1 cellular context compared by ENCODE assay signal in the genomic region with DNA sequence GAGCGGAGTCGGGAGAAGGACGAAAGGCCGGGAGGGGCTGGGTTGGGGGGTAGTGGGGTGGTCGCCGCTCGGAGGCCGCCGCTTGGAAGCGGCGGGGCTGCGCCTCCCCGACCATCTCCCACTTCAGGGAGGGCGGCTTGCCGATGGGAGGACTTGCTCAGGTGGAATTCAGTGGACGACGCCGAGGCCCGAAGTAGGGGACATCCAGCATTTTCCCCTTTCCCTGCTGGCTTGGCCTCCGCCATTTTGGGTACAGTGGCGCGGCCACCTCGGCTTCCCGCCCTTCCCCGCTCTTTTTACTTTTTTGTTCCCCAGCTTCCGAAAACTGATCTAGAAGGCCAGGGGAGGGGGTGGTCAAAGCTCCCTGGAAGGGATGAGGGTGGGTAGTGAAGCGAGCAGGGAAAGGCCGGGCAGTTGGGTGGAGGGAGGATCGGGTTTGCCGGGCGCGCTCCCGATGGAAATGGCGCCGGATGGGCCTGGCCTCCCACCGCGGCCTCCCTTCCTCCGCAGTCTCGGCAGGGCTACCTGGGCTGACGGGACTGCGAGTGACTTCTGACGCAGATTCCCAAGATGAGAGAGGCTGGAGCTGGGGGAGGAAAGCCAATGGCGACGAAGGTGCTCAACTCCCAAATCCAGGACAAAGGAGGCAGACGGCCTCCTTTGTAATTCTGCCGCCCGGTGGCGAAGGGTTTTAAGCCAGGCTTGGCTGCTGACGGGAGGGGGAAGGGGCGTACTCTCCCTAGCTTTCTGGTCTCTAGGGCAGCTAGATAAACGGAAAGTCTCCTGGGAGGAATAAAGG.
TF ChIP-seq lines count a peak whose summit lies in the region.

A gene (minus strand): TSS at position 670 of the 799 bp plus-strand sequence. CDS start 26,084 bp downstream, outside the sequence.

TF ChIP-seq in HEK293, 187 proteins besides CTCF, POLR2A, EP300 and RAD21 (continued from another document and continues in another):
- TF ChIP-seq, protein P1, sequence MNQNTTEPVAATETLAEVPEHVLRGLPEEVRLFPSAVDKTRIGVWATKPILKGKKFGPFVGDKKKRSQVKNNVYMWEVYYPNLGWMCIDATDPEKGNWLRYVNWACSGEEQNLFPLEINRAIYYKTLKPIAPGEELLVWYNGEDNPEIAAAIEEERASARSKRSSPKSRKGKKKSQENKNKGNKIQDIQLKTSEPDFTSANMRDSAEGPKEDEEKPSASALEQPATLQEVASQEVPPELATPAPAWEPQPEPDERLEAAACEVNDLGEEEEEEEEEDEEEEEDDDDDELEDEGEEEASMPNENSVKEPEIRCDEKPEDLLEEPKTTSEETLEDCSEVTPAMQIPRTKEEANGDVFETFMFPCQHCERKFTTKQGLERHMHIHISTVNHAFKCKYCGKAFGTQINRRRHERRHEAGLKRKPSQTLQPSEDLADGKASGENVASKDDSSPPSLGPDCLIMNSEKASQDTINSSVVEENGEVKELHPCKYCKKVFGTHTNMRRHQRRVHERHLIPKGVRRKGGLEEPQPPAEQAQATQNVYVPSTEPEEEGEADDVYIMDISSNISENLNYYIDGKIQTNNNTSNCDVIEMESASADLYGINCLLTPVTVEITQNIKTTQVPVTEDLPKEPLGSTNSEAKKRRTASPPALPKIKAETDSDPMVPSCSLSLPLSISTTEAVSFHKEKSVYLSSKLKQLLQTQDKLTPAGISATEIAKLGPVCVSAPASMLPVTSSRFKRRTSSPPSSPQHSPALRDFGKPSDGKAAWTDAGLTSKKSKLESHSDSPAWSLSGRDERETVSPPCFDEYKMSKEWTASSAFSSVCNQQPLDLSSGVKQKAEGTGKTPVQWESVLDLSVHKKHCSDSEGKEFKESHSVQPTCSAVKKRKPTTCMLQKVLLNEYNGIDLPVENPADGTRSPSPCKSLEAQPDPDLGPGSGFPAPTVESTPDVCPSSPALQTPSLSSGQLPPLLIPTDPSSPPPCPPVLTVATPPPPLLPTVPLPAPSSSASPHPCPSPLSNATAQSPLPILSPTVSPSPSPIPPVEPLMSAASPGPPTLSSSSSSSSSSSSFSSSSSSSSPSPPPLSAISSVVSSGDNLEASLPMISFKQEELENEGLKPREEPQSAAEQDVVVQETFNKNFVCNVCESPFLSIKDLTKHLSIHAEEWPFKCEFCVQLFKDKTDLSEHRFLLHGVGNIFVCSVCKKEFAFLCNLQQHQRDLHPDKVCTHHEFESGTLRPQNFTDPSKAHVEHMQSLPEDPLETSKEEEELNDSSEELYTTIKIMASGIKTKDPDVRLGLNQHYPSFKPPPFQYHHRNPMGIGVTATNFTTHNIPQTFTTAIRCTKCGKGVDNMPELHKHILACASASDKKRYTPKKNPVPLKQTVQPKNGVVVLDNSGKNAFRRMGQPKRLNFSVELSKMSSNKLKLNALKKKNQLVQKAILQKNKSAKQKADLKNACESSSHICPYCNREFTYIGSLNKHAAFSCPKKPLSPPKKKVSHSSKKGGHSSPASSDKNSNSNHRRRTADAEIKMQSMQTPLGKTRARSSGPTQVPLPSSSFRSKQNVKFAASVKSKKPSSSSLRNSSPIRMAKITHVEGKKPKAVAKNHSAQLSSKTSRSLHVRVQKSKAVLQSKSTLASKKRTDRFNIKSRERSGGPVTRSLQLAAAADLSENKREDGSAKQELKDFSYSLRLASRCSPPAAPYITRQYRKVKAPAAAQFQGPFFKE (tag by site-specific recombination; IDR thresholded peaks at IDR 0.05; ENCODE audit: borderline replicate concordance): 0 out of 2 replicates have a peak, but pooled peaks have one; percentile 21
- no peak for TF ChIP-seq ZNF585B (tag by site-specific recombination; IDR thresholded peaks at IDR 0.05)
- no peak for TF ChIP-seq ZNF221 (tag by site-specific recombination; IDR thresholded peaks at IDR 0.05; ENCODE audit: borderline replicate concordance)
- TF ChIP-seq, protein P2, sequence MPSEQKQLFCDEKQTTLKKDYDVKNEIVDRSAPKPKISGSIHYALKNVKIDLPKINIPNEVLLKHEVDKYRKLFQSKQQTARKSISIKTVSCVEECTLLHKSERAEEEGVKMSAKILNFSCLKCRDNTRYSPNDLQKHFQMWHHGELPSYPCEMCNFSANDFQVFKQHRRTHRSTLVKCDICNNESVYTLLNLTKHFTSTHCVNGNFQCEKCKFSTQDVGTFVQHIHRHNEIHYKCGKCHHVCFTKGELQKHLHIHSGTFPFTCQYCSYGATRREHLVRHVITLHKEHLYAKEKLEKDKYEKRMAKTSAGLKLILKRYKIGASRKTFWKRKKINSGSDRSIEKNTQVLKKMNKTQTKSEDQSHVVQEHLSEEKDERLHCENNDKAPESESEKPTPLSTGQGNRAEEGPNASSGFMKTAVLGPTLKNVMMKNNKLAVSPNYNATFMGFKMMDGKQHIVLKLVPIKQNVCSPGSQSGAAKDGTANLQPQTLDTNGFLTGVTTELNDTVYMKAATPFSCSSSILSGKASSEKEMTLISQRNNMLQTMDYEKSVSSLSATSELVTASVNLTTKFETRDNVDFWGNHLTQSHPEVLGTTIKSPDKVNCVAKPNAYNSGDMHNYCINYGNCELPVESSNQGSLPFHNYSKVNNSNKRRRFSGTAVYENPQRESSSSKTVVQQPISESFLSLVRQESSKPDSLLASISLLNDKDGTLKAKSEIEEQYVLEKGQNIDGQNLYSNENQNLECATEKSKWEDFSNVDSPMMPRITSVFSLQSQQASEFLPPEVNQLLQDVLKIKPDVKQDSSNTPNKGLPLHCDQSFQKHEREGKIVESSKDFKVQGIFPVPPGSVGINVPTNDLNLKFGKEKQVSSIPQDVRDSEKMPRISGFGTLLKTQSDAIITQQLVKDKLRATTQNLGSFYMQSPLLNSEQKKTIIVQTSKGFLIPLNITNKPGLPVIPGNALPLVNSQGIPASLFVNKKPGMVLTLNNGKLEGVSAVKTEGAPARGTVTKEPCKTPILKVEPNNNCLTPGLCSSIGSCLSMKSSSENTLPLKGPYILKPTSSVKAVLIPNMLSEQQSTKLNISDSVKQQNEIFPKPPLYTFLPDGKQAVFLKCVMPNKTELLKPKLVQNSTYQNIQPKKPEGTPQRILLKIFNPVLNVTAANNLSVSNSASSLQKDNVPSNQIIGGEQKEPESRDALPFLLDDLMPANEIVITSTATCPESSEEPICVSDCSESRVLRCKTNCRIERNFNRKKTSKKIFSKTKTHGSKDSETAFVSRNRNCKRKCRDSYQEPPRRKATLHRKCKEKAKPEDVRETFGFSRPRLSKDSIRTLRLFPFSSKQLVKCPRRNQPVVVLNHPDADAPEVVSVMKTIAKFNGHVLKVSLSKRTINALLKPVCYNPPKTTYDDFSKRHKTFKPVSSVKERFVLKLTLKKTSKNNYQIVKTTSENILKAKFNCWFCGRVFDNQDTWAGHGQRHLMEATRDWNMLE (tag by site-specific recombination; conservative IDR thresholded peaks at IDR 0.05; ENCODE audit: low read depth): no peak
- TF ChIP-seq, protein P3, sequence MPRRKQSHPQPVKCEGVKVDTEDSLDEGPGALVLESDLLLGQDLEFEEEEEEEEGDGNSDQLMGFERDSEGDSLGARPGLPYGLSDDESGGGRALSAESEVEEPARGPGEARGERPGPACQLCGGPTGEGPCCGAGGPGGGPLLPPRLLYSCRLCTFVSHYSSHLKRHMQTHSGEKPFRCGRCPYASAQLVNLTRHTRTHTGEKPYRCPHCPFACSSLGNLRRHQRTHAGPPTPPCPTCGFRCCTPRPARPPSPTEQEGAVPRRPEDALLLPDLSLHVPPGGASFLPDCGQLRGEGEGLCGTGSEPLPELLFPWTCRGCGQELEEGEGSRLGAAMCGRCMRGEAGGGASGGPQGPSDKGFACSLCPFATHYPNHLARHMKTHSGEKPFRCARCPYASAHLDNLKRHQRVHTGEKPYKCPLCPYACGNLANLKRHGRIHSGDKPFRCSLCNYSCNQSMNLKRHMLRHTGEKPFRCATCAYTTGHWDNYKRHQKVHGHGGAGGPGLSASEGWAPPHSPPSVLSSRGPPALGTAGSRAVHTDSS (tag by site-specific recombination; IDR thresholded peaks at IDR 0.05): no peak
- peak; percentile 91 for TF ChIP-seq ZNF660 (tag by site-specific recombination; IDR thresholded peaks at IDR 0.05)
- no peak for TF ChIP-seq ZNF37A (tag by site-specific recombination; IDR thresholded peaks at IDR 0.05)
- no peak for TF ChIP-seq TRIM28 (IDR thresholded peaks at IDR 0.05; ENCODE audit: borderline replicate concordance, low read length)
- TF ChIP-seq, protein P4, sequence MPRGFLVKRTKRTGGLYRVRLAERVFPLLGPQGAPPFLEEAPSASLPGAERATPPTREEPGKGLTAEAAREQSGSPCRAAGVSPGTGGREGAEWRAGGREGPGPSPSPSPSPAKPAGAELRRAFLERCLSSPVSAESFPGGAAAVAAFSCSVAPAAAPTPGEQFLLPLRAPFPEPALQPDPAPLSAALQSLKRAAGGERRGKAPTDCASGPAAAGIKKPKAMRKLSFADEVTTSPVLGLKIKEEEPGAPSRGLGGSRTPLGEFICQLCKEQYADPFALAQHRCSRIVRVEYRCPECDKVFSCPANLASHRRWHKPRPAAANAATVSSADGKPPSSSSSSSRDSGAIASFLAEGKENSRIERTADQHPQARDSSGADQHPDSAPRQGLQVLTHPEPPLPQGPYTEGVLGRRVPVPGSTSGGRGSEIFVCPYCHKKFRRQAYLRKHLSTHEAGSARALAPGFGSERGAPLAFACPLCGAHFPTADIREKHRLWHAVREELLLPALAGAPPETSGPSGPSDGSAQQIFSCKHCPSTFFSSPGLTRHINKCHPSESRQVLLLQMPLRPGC (tag by site-specific recombination; IDR thresholded peaks at IDR 0.05): 0 out of 2 replicates have a peak, but pooled peaks have one; percentile 62
- TF ChIP-seq GLI4 (tag by site-specific recombination; IDR thresholded peaks at IDR 0.05): no peak
- peak; percentile 35; the same call in 1 of the 2 replicates for TF ChIP-seq ZNF24 (tag by site-specific recombination; IDR thresholded peaks at IDR 0.05)
- TF ChIP-seq ZSCAN23 (tag by site-specific recombination; IDR thresholded peaks at IDR 0.05): 0 out of 2 replicates have a peak, but pooled peaks have one; percentile 55
- peak; percentile 22; the same call in 1 of the 2 replicates for TF ChIP-seq ZFP37 (tag by site-specific recombination; IDR thresholded peaks at IDR 0.05)
- TF ChIP-seq, protein P5, sequence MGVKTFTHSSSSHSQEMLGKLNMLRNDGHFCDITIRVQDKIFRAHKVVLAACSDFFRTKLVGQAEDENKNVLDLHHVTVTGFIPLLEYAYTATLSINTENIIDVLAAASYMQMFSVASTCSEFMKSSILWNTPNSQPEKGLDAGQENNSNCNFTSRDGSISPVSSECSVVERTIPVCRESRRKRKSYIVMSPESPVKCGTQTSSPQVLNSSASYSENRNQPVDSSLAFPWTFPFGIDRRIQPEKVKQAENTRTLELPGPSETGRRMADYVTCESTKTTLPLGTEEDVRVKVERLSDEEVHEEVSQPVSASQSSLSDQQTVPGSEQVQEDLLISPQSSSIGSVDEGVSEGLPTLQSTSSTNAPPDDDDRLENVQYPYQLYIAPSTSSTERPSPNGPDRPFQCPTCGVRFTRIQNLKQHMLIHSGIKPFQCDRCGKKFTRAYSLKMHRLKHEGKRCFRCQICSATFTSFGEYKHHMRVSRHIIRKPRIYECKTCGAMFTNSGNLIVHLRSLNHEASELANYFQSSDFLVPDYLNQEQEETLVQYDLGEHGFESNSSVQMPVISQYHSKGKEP (tag by site-specific recombination; IDR thresholded peaks at IDR 0.05): no peak
- no peak for TF ChIP-seq ZNF302 (tag by site-specific recombination; IDR thresholded peaks at IDR 0.05; ENCODE audit: low read depth)
- TF ChIP-seq, protein P6, sequence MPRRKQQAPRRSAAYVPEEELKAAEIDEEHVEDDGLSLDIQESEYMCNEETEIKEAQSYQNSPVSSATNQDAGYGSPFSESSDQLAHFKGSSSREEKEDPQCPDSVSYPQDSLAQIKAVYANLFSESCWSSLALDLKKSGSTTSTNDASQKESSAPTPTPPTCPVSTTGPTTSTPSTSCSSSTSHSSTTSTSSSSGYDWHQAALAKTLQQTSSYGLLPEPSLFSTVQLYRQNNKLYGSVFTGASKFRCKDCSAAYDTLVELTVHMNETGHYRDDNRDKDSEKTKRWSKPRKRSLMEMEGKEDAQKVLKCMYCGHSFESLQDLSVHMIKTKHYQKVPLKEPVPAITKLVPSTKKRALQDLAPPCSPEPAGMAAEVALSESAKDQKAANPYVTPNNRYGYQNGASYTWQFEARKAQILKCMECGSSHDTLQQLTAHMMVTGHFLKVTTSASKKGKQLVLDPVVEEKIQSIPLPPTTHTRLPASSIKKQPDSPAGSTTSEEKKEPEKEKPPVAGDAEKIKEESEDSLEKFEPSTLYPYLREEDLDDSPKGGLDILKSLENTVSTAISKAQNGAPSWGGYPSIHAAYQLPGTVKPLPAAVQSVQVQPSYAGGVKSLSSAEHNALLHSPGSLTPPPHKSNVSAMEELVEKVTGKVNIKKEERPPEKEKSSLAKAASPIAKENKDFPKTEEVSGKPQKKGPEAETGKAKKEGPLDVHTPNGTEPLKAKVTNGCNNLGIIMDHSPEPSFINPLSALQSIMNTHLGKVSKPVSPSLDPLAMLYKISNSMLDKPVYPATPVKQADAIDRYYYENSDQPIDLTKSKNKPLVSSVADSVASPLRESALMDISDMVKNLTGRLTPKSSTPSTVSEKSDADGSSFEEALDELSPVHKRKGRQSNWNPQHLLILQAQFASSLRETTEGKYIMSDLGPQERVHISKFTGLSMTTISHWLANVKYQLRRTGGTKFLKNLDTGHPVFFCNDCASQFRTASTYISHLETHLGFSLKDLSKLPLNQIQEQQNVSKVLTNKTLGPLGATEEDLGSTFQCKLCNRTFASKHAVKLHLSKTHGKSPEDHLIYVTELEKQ (tag by site-specific recombination; IDR thresholded peaks at IDR 0.05; ENCODE audit: borderline replicate concordance): no peak
- TF ChIP-seq ZNF549 (tag by site-specific recombination; IDR thresholded peaks at IDR 0.05): no peak
- TF ChIP-seq ZNF610 (tag by site-specific recombination; IDR thresholded peaks at IDR 0.05; ENCODE audit: borderline replicate concordance): peak; percentile 60; the same call in 1 of the 2 replicates
- TF ChIP-seq, protein P7, sequence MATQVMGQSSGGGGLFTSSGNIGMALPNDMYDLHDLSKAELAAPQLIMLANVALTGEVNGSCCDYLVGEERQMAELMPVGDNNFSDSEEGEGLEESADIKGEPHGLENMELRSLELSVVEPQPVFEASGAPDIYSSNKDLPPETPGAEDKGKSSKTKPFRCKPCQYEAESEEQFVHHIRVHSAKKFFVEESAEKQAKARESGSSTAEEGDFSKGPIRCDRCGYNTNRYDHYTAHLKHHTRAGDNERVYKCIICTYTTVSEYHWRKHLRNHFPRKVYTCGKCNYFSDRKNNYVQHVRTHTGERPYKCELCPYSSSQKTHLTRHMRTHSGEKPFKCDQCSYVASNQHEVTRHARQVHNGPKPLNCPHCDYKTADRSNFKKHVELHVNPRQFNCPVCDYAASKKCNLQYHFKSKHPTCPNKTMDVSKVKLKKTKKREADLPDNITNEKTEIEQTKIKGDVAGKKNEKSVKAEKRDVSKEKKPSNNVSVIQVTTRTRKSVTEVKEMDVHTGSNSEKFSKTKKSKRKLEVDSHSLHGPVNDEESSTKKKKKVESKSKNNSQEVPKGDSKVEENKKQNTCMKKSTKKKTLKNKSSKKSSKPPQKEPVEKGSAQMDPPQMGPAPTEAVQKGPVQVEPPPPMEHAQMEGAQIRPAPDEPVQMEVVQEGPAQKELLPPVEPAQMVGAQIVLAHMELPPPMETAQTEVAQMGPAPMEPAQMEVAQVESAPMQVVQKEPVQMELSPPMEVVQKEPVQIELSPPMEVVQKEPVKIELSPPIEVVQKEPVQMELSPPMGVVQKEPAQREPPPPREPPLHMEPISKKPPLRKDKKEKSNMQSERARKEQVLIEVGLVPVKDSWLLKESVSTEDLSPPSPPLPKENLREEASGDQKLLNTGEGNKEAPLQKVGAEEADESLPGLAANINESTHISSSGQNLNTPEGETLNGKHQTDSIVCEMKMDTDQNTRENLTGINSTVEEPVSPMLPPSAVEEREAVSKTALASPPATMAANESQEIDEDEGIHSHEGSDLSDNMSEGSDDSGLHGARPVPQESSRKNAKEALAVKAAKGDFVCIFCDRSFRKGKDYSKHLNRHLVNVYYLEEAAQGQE (tag by site-specific recombination; IDR thresholded peaks at IDR 0.05): no peak
- TF ChIP-seq, protein P8, sequence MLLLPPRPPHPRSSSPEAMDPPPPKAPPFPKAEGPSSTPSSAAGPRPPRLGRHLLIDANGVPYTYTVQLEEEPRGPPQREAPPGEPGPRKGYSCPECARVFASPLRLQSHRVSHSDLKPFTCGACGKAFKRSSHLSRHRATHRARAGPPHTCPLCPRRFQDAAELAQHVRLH (tag by site-specific recombination; IDR thresholded peaks at IDR 0.05): peak; percentile 87
- no peak for TF ChIP-seq ZNF658 (tag by site-specific recombination; IDR thresholded peaks at IDR 0.05)
- no peak for TF ChIP-seq ZNF701 (tag by site-specific recombination; IDR thresholded peaks at IDR 0.05)
